Comparison of ENCODE assay signal across 8 cellular contexts in the genomic region with DNA sequence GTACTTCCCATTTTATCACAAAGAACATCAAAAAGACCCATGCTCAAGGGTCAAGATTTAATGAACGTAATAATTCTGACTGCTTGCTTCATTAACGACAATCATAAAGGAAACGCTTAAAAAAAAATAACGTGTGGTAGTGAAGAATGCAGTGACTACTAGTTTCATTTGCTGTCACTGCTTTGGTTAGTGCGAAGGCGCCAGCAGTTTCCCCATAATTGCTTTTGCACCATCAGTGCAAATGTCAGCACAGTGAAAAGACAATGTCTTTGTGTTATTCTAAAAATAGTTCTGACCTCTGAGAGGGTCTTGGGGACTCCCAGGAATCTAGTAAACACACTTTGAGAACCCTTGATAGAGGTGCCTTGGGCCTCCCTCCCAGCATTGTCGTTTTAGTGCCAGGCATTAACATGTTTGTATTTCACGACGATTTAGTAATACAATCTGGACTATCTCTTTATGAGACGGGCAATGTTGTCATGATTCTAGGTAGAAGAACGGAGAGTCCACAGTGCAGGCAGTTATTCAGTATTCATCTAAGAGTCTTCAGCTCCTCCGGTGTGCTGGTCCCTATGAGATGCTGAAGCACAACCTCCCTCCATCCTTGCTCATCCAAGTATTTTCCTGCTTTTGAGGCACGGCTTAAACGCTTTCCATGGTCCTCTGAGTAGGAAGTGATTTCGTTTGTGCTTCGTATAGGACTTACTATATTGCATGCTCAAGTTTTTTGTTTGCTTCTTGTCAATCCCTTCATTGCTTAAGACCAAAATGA.
DNase-seq lines count a peak whose midpoint lies in the region; ATAC-seq and TF ChIP-seq lines count a peak whose summit lies in the region.

No MANE protein-coding gene starts in this region.

- no peaks in the 10 kb centered on the region for H3K36me3 Mint-ChIP-seq in CD4-positive, CD25-positive, alpha-beta regulatory T cell
- peaks cover 2% of the 10 kb centered on the region for H3K36me3 Mint-ChIP-seq in activated T-helper 1 cell treated with anti-CD3 and anti-CD28 coated beads, Interleukin-12 subunit alpha, Interleukin-12 subunit beta, Interleukin-2, Interleukin-4 antibody, amounts not matched to agents 30 ng/mL and 10 ng/mL and 1 ng/mL, durations not matched to agents 14 hours and 24 hours and 36 hours (ENCODE audit: low read depth)

- TF ChIP-seq CTCF in GM20000 (IDR thresholded peaks at IDR 0.05; ENCODE audit: extremely low read depth, missing control alignments) (no peak), sigmoid colon (IDR thresholded peaks at IDR 0.05) (no peak)

- no peaks in the 10 kb centered on the region for H3K27me3 Mint-ChIP-seq in CD4-positive, CD25-positive, alpha-beta regulatory T cell
- H3K27me3 Mint-ChIP-seq in activated T-helper 1 cell treated with anti-CD3 and anti-CD28 coated beads, Interleukin-12 subunit alpha, Interleukin-12 subunit beta, Interleukin-2, Interleukin-4 antibody, amounts not matched to agents 30 ng/mL and 10 ng/mL and 1 ng/mL, durations not matched to agents 14 hours and 24 hours and 36 hours (ENCODE audit: insufficient read depth): no peaks in the 10 kb centered on the region

- H3K27ac ChIP-seq in CD4-positive, CD25-positive, alpha-beta regulatory T cell (ENCODE audit: insufficient read depth, low read length, poor library complexity, severe bottlenecking): peak overlapping the region; percentile 95
- peak overlapping the region; percentile 91 to 96 (median 94) for H3K27ac ChIP-seq in sigmoid colon

- H3K4me1 ChIP-seq in CD4-positive, CD25-positive, alpha-beta regulatory T cell (ENCODE audit: control insufficient read depth, insufficient read depth, low read length, poor library complexity, severe bottlenecking): peaks cover 40% of the 10 kb centered on the region
- H3K4me1 ChIP-seq in sigmoid colon: peaks cover 0 to 42% (median 37%) of the 10 kb centered on the region in 4 donors

- no peaks in the 10 kb centered on the region for H3K36me3 ChIP-seq in CD4-positive, CD25-positive, alpha-beta regulatory T cell (ENCODE audit: control insufficient read depth, insufficient read depth, low read length)
- H3K36me3 ChIP-seq in sigmoid colon: no peaks in the 10 kb centered on the region

- peak overlapping the region; percentile 91 to 100 (median 92) for H3K4me3 Mint-ChIP-seq in CD4-positive, CD25-positive, alpha-beta regulatory T cell
- H3K4me3 Mint-ChIP-seq in activated T-helper 1 cell treated with anti-CD3 and anti-CD28 coated beads, Interleukin-12 subunit alpha, Interleukin-12 subunit beta, Interleukin-2, Interleukin-4 antibody, amounts not matched to agents 30 ng/mL and 10 ng/mL and 1 ng/mL, durations not matched to agents 14 hours and 24 hours and 36 hours: peak overlapping the region; percentile 98

- TF ChIP-seq POLR2A in sigmoid colon (IDR thresholded peaks at IDR 0.05): no peak

- H3K4me1 Mint-ChIP-seq in CD4-positive, CD25-positive, alpha-beta regulatory T cell: peaks cover 15 to 61% (median 41%) of the 10 kb centered on the region in 4 donors
- H3K4me1 Mint-ChIP-seq in activated T-helper 1 cell treated with anti-CD3 and anti-CD28 coated beads, Interleukin-12 subunit alpha, Interleukin-12 subunit beta, Interleukin-2, Interleukin-4 antibody, amounts not matched to agents 30 ng/mL and 10 ng/mL and 1 ng/mL, durations not matched to agents 14 hours and 24 hours and 36 hours (ENCODE audit: low read depth): peaks cover 43% of the 10 kb centered on the region

- no peak for TF ChIP-seq EP300 in sigmoid colon (IDR thresholded peaks at IDR 0.05)

- H3K27ac Mint-ChIP-seq in CD4-positive, CD25-positive, alpha-beta regulatory T cell: peak overlapping the region; percentile 98 to 99 (median 98)
- H3K27ac Mint-ChIP-seq in activated T-helper 1 cell treated with anti-CD3 and anti-CD28 coated beads, Interleukin-12 subunit alpha, Interleukin-12 subunit beta, Interleukin-2, Interleukin-4 antibody, amounts not matched to agents 30 ng/mL and 10 ng/mL and 1 ng/mL, durations not matched to agents 14 hours and 24 hours and 36 hours: peak overlapping the region; percentile 96

- no peaks in the 10 kb centered on the region for H3K9me3 ChIP-seq in CD4-positive, CD25-positive, alpha-beta regulatory T cell (ENCODE audit: control insufficient read depth in 2 of 2, low read length in 2 of 2)
- H3K9me3 ChIP-seq in sigmoid colon: no peaks in the 10 kb centered on the region

- no peaks in the 10 kb centered on the region for H3K27me3 ChIP-seq in CD4-positive, CD25-positive, alpha-beta regulatory T cell (ENCODE audit: control insufficient read depth, insufficient read depth, low read length)
- no peaks in the 10 kb centered on the region for H3K27me3 ChIP-seq in sigmoid colon

- intact Hi-C loops in activated T-helper 1 cell treated with anti-CD3 and anti-CD28 coated beads, Interleukin-12 subunit alpha, Interleukin-12 subunit beta, Interleukin-2, Interleukin-4 antibody, amounts not matched to agents 30 ng/mL and 10 ng/mL and 1 ng/mL, durations not matched to agents 14 hours and 24 hours and 36 hours (cut with micrococcal nuclease): loop anchor here (1.0 to 10.0 kb wide), 14 partner anchors 29 to 1451 kb away; a partner anchor contains a TSS
- intact Hi-C loops in left ventricle myocardium superior (cut with micrococcal nuclease): loop anchor here (5.0 kb wide), 2 partner anchors 69 to 86 kb away; a partner anchor contains a TSS
- intact Hi-C loops in sigmoid colon (cut with DNase I): loop anchor here (1.0 to 5.0 kb wide), 6 partner anchors 36 to 230 kb away; no protein-coding TSS in a partner anchor

- H3K9me3 Mint-ChIP-seq in CD4-positive, CD25-positive, alpha-beta regulatory T cell: peaks cover 0 to 2% (median 0%) of the 10 kb centered on the region in 7 donors
- no peaks in the 10 kb centered on the region for H3K9me3 Mint-ChIP-seq in activated T-helper 1 cell treated with anti-CD3 and anti-CD28 coated beads, Interleukin-12 subunit alpha, Interleukin-12 subunit beta, Interleukin-2, Interleukin-4 antibody, amounts not matched to agents 30 ng/mL and 10 ng/mL and 1 ng/mL, durations not matched to agents 14 hours and 24 hours and 36 hours

- DNase-seq in CD4-positive, CD25-positive, alpha-beta regulatory T cell: peak in 2 of 3 donors; percentile 48 to 78
- DNase-seq in GM20000 (ENCODE audit: low spot score): peak; percentile 47
- peak; percentile 26 for DNase-seq in NCI-H2029 (lab: John Stamatoyannopoulos, UW)
- DNase-seq in activated T-helper 1 cell treated with anti-CD3 and anti-CD28 coated beads, Interleukin-12 subunit alpha, Interleukin-12 subunit beta, Interleukin-2, Interleukin-4 antibody, amounts not matched to agents 30 ng/mL and 10 ng/mL and 1 ng/mL, durations not matched to agents 14 hours and 24 hours and 36 hours (ENCODE audit: low spot score): peak; percentile 28
- no peak for DNase-seq in left ventricle myocardium superior
- no peak for DNase-seq in sigmoid colon

- ATAC-seq in CD4-positive, CD25-positive, alpha-beta regulatory T cell (ENCODE audit: low read depth in 2 of 2): peak in 1 of 2 donors; percentile 4
- ATAC-seq in left ventricle myocardium superior (peak; percentile 1), HG03025 (IDR thresholded peaks at IDR 0.05; ENCODE audit: low FRiP score, unreplicated experiment) (no peak), GM19324 (IDR thresholded peaks at IDR 0.05; ENCODE audit: low FRiP score, unreplicated experiment) (no peak)

- peak overlapping the region; percentile 96 for H3K4me3 ChIP-seq in CD4-positive, CD25-positive, alpha-beta regulatory T cell (ENCODE audit: low read depth, low read length)
- peak overlapping the region; percentile 72 to 78 (median 75) for H3K4me3 ChIP-seq in sigmoid colon

- 2 to 4% methylated on average over 16 of the region's 16 CpGs for WGBS in sigmoid colon, 2 donors

Comparison
In these comparisons a context has a peak if more than half of its experiments do, and no peak if none do; other contexts are left out.
1. DNase-seq: peak in CD4-positive, CD25-positive, alpha-beta regulatory T cell (2 of 3), GM20000 (single experiment), NCI-H2029 (single experiment) and activated T-helper 1 cell treated with anti-CD3 and anti-CD28 coated beads, Interleukin-12 subunit alpha, Interleukin-12 subunit beta, Interleukin-2, Interleukin-4 antibody, amounts not matched to agents 30 ng/mL and 10 ng/mL and 1 ng/mL, durations not matched to agents 14 hours and 24 hours and 36 hours (single experiment); none in left ventricle myocardium superior (single experiment) and sigmoid colon (single experiment).